ENCODE assay signal across 23 cellular contexts in the genomic region with DNA sequence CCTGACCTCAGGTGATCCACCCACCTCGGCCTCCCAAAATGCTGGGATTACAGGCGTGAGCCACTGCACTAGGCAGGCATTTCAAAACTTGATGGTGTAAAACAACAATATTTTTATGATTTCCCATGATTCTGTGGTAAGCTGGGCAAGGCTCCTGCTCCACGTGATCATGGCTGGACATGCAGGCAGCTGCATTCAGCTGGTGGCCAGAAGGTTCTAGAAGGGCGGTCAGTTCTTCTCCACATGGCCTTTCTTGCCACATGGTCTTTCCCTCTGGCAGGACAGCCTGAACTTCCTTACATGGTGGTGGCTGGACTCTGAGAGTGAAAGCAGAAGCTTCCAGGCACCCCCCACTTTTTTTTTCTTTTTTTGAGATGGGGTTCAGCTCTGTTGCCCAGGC. TPM values are rescaled to one million over a fixed set of nuclear protein-coding genes. Genes with fewer than 3 reads are reported as not detected.
"Had no signal": no experiment of that assay in that cellular context is flagged by ENCODE, and none has a peak within 500 bp of the region (broad histone marks: within the 10 kb centered on the region; RNA-seq: fewer than 3 reads in every experiment).

No MANE protein-coding gene starts in this region.

- H3K9me3 ChIP-seq: prostate gland, transverse colon, upper lobe of right lung, vagina had no signal

- ATAC-seq: naive thymus-derived CD4-positive, alpha-beta T cell; stimulated activated memory B cell treated with anti-CD40 and anti-IgM and Interleukin-4, amounts not matched to agents 10 μg/mL and 1 μg/mL and 100 μg/mL, for 72 hours; stimulated activated naive CD8-positive, alpha-beta T cell treated with anti-CD3 and anti-CD28 coated beads, Interleukin-15, Interleukin-2, amounts not matched to agents 100 U/mL and 50 U/mL, for 24 hours; upper lobe of right lung had no signal

- H3K4me1 ChIP-seq: neural progenitor cell, prostate gland, spleen had no signal

- FAIRE-seq: colon, frontal cortex, keratinocyte had no signal

- H3K4me2 ChIP-seq: neural progenitor cell had no signal

- DNase-seq: dorsolateral prefrontal cortex; effector CD4-positive, alpha-beta T cell; mesendoderm; midbrain; naive thymus-derived CD4-positive, alpha-beta T cell; right cardiac atrium; spleen; stimulated activated CD4-positive, alpha-beta T cell treated with anti-CD3 and anti-CD28 coated beads, Interleukin-4, amount 100 ng/mL, for 4 hours; stimulated activated naive CD8-positive, alpha-beta T cell treated with anti-CD3 and anti-CD28 coated beads, Interleukin-15, Interleukin-2, amounts not matched to agents 100 U/mL and 50 U/mL, for 24 hours; transverse colon; upper lobe of right lung had no signal

- H3K27me3 ChIP-seq: dorsolateral prefrontal cortex, neural progenitor cell, transverse colon, upper lobe of right lung, vagina had no signal

- H3K27ac ChIP-seq: neural progenitor cell, prostate gland, skin epidermis, spleen, thoracic aorta, transverse colon, upper lobe of right lung, vagina had no signal

- H3K4me3 ChIP-seq: dorsolateral prefrontal cortex, neural progenitor cell, prostate gland, skin epidermis, spleen, thoracic aorta, transverse colon, upper lobe of right lung, vagina had no signal

- H3K36me3 ChIP-seq: neural progenitor cell, prostate gland, spleen, thoracic aorta, transverse colon, upper lobe of right lung, vagina had no signal

- H2AFZ ChIP-seq: neural progenitor cell had no signal

RNA-seq across cellular contexts. Expression of a gene that starts 9.9 kb away (rescaled TPM):
- total RNA-seq: fibroblast of villous mesenchyme, lung microvascular endothelial cell, osteocyte had no signal
